Comparison of ENCODE assay signal across 20 cellular contexts in genomic region chr4:188658958-188659522, GRCh38.
DNase-seq lines count a peak whose midpoint lies in the region; ATAC-seq and TF ChIP-seq lines count a peak whose summit lies in the region.
"Had no signal": no experiment of that assay in that cellular context is flagged by ENCODE, and none has a peak within 500 bp of the region (broad histone marks: within the 10 kb centered on the region; RNA-seq: fewer than 3 reads in every experiment).

No MANE protein-coding gene starts in this region.

- H3K4me1 Mint-ChIP-seq in WTC11 = peaks cover 17% of the 10 kb centered on the region
- H3K4me1 Mint-ChIP-seq: CD8-positive, alpha-beta memory T cell had no signal

- H3K4me3 Mint-ChIP-seq in WTC11 = no peak overlapping the region

- H3K27me3 Mint-ChIP-seq in WTC11 (ENCODE audit: low read depth) = no peaks in the 10 kb centered on the region
- H3K27me3 Mint-ChIP-seq: CD8-positive, alpha-beta memory T cell had no signal

- POLR2A ChIA-PET in WTC11 (lab: Charles Lee) = no interaction called here

- CTCF ChIA-PET in WTC11 (lab: Charles Lee) = interaction anchor here (0.7 to 1.3 kb wide), 2 partner anchors 40 to 1042 kb away, joined by 3 read pairs; no protein-coding TSS in a partner anchor

- H3K36me3 Mint-ChIP-seq in WTC11 = no peaks in the 10 kb centered on the region
- H3K36me3 Mint-ChIP-seq: CD8-positive, alpha-beta memory T cell had no signal

- no peak overlapping the region for H3K27ac ChIP-seq in 22Rv1
- H3K27ac ChIP-seq: BLaER1 treated with 17β-estradiol and CSF1 and Interleukin-3, amounts not matched to agents 10 nM and 100 nM; SK-N-MC had no signal

- TF ChIP-seq CTCF in 22Rv1 (IDR thresholded peaks at IDR 0.05) (peak; percentile 59), WTC11 (IDR thresholded peaks at IDR 0.05) (peak; percentile 45)

- DNase-seq in DMS53 treated with DMSO at 0.1 percent for 48 hours (lab: John Stamatoyannopoulos, UW; ENCODE audit: unreplicated experiment) = peak; percentile 55
- peak; percentile 68 for DNase-seq in WTC11 (ENCODE audit: low spot score)
- peak; percentile 39 for DNase-seq in iPS-NIHi11 (ENCODE audit: low spot score)
- DNase-seq in NCI-H1436 treated with DMSO at 0.1 percent for 48 hours (lab: John Stamatoyannopoulos, UW) = no peak
- DNase-seq in ureter (ENCODE audit: low spot score) = no peak
- no peak for DNase-seq in COLO668 (lab: John Stamatoyannopoulos, UW; ENCODE audit: unreplicated experiment)
- DNase-seq: DMS79 treated with DMSO at 0.1 percent for 48 hours, HCEC 1CT, IMR-90, Karpas-422, MM.1S, NCI-H1092, NCI-H510A treated with DMSO at 0.1 percent for 48 hours, NCI-H774, SHP77 had no signal

- peak; percentile 75 for ATAC-seq in WTC11
- no peak for ATAC-seq in GM21360 (IDR thresholded peaks at IDR 0.05; ENCODE audit: unreplicated experiment)

- H3K27ac Mint-ChIP-seq in WTC11 = no peak overlapping the region
- H3K27ac Mint-ChIP-seq: CD8-positive, alpha-beta memory T cell had no signal

- peaks cover 3% of the 10 kb centered on the region; the same call in 1 of the 2 replicates for H3K9me3 Mint-ChIP-seq in WTC11

TF ChIP-seq in WTC11, 78 proteins besides CTCF, POLR2A, EP300 and RAD21:
- no peak for TF ChIP-seq MXD4 (CRISPR knock-in tag; IDR thresholded peaks at IDR 0.05; ENCODE audit: borderline replicate concordance)
- TF ChIP-seq ATF2 (CRISPR knock-in tag; IDR thresholded peaks at IDR 0.05; ENCODE audit: borderline replicate concordance, low read depth) = no peak
- no peak for TF ChIP-seq MLX (CRISPR knock-in tag; IDR thresholded peaks at IDR 0.05)
- no peak for TF ChIP-seq TCF7 (CRISPR knock-in tag; IDR thresholded peaks at IDR 0.05; ENCODE audit: low read depth)
- peak; percentile 53; the same call in 1 of the 2 replicates for TF ChIP-seq MAX (CRISPR knock-in tag; IDR thresholded peaks at IDR 0.05)

Comparison
In these comparisons a context has a peak if more than half of its experiments do, and no peak if none do; other contexts are left out.
1. DNase-seq: peak in DMS53 treated with DMSO at 0.1 percent for 48 hours (single experiment), WTC11 (single experiment) and iPS-NIHi11 (single experiment); none in NCI-H1436 treated with DMSO at 0.1 percent for 48 hours (single experiment), ureter (single experiment) and COLO668 (single experiment).